Comparison of ENCODE assay signal across 1 cellular context in the genomic region with DNA sequence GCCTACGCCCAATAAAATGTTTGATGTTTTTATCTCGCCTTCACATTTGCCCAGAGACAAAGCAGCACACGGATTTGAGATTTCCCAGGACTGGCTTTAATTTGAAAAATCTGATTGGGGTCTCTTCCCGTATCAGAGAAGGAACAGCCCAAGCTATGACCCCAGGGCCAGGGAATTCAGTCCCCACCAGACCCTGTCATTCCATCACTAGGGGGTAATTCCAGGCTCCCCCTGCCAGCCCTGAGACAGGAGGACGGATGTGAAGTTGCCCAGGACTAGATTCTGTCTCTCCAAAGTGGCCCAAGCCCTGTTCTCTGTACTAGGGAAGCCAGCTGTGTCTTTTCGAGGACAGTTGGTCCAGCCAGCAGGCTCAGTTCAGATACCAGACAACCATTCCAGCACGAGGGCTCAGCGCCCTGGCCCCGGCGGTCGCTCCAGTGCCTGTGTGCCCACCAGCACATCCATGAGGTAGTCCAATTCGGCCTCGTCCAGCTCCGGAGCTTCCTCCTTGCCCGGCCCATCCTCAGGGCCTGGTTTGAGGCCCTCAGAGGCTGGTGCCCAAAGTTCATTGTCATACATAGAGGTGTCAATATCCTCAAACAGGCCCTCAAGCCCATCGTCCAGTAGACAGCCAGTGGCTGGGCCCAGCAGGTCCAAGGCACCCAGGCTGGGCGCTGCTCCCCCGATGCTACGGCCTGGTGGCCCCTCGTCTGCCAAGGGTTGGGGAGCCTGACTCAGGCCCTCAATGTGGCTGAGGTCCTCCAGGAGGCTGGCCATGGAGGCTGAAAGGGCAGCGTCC.
TF ChIP-seq lines count a peak whose summit lies in the region.

No MANE protein-coding gene starts in this region.

TF ChIP-seq in endothelial cell of umbilical vein, 7 proteins besides CTCF, POLR2A, EP300 and RAD21:
- TF ChIP-seq, protein P1, sequence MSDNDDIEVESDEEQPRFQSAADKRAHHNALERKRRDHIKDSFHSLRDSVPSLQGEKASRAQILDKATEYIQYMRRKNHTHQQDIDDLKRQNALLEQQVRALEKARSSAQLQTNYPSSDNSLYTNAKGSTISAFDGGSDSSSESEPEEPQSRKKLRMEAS (IDR thresholded peaks at IDR 0.05; ENCODE audit: insufficient read depth, insufficient read length), result no peak
- no peak for TF ChIP-seq MYC (IDR thresholded peaks at IDR 0.05; ENCODE audit: low read depth, low read length)
- TF ChIP-seq POLR2AphosphoS5 (IDR thresholded peaks at IDR 0.05; ENCODE audit: insufficient read depth, low read depth, low read length), result no peak
- no peak for TF ChIP-seq JUN (IDR thresholded peaks at IDR 0.05; ENCODE audit: borderline replicate concordance, insufficient read depth, insufficient read length, low read depth)
- no peak for TF ChIP-seq EZH2 (IDR thresholded peaks at IDR 0.05; ENCODE audit: borderline replicate concordance, low read depth, low read length, severe bottlenecking)
- no peak for TF ChIP-seq FOS (IDR thresholded peaks at IDR 0.05; ENCODE audit: borderline replicate concordance, insufficient read depth, low read length)
- TF ChIP-seq GATA2 (IDR thresholded peaks at IDR 0.05; ENCODE audit: insufficient read depth, insufficient read length, low read depth, low read length), result no peak
